7 cellular contexts compared by ENCODE assay signal in the genomic region with DNA sequence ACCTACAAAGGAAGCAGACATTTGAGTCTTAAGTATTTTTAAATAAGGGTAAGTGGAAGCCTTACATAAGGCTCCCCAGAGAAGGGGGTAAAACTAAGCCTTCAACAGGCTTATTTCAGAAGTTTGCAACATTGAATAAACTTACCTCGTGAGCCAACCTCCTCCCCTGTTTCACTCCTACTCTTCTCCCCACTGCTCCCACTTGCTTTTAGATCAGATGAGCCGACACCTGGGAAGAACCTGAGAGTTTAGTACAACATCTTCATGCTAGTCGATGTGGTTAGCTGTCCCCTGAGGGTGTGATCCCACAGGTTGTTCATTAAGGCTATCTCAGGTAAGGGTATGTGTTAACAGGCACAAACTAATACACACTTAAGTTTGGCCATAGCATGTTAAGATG.
"Had no signal": no experiment of that assay in that cellular context is flagged by ENCODE, and none has a peak within 500 bp of the region (broad histone marks: within the 10 kb centered on the region; RNA-seq: fewer than 3 reads in every experiment).

No MANE protein-coding gene starts in this region.

- H3K9me3 Mint-ChIP-seq: IgD-negative memory B cell had no signal

- H3K4me3 ChIP-seq: K562 had no signal

- DNase-seq: IMR-90, KG1 had no signal

- ATAC-seq: HepG2, K562 had no signal

- H3K4me3 Mint-ChIP-seq: IgD-negative memory B cell had no signal

- H3K27ac Mint-ChIP-seq: IgD-negative memory B cell had no signal

- H3K9ac ChIP-seq: KMS-11 had no signal

- H3K4me2 ChIP-seq: KMS-11 had no signal

- H3K36me3 Mint-ChIP-seq: IgD-negative memory B cell had no signal

- H3K27ac ChIP-seq: HL-60, KMS-11 had no signal
